Comparison of ENCODE assay signal across 8 cellular contexts in genomic region chr5:127290019-127290945, GRCh38. TPM values are rescaled to one million over a fixed set of nuclear protein-coding genes. Genes with fewer than 3 reads are reported as not detected.
A peak's percentile ranks its signal among the peaks of the same experiment; 100 is the strongest.
DNase-seq lines count a peak whose midpoint lies in the region; ATAC-seq, FAIRE-seq and TF ChIP-seq lines count a peak whose summit lies in the region.

Gene MEGF10 (plus strand): TSS chr5:127290796. CDS start chr5:127331309, 40,513 bp downstream.

- H3K27me3 Mint-ChIP-seq in chondrocyte (ENCODE audit: low read depth): no peaks in the 10 kb centered on the region
- H3K27me3 Mint-ChIP-seq in stimulated activated naive CD8-positive, alpha-beta T cell treated with anti-CD3 and anti-CD28 coated beads, Interleukin-15, amount 100 ng/mL, for 72 hours: peaks cover 86% of the 10 kb centered on the region

- ATAC-seq in left colon (peak; percentile 84), HG03469 (IDR thresholded peaks at IDR 0.05; ENCODE audit: unreplicated experiment) (no peak)
- peak; percentile 71 for ATAC-seq in stimulated activated naive CD8-positive, alpha-beta T cell treated with anti-CD3 and anti-CD28 coated beads, Interleukin-15, amount 100 ng/mL, for 72 hours

- intact Hi-C loops in left colon (cut with DNase I, micrococcal nuclease): no loop called here

- H3K9me3 Mint-ChIP-seq in chondrocyte (ENCODE audit: low read depth): peaks cover 11% of the 10 kb centered on the region
- no peaks in the 10 kb centered on the region for H3K9me3 Mint-ChIP-seq in stimulated activated naive CD8-positive, alpha-beta T cell treated with anti-CD3 and anti-CD28 coated beads, Interleukin-15, amount 100 ng/mL, for 72 hours

- peaks cover 3% of the 10 kb centered on the region for H3K36me3 Mint-ChIP-seq in chondrocyte (ENCODE audit: low read depth)

- H3K4me3 Mint-ChIP-seq in chondrocyte (ENCODE audit: unreplicated experiment): peak within 1 kb of the TSS; percentile 85
- H3K4me3 Mint-ChIP-seq in stimulated activated naive CD8-positive, alpha-beta T cell treated with anti-CD3 and anti-CD28 coated beads, Interleukin-15, amount 100 ng/mL, for 72 hours: peak within 1 kb of the TSS; percentile 61

- peak within 1 kb of the TSS; percentile 34 for H3K27ac Mint-ChIP-seq in chondrocyte (ENCODE audit: unreplicated experiment)
- no peak within 1 kb of the TSS for H3K27ac Mint-ChIP-seq in stimulated activated naive CD8-positive, alpha-beta T cell treated with anti-CD3 and anti-CD28 coated beads, Interleukin-15, amount 100 ng/mL, for 72 hours

- no peak for FAIRE-seq in GM18507 (lab: Jason Lieb, UNC)

- TF ChIP-seq CTCF in chondrocyte (IDR thresholded peaks at IDR 0.05): peak; percentile 94

- peaks cover 27% of the 10 kb centered on the region for H3K4me1 Mint-ChIP-seq in chondrocyte (ENCODE audit: low read depth)
- peaks cover 17% of the 10 kb centered on the region for H3K4me1 Mint-ChIP-seq in stimulated activated naive CD8-positive, alpha-beta T cell treated with anti-CD3 and anti-CD28 coated beads, Interleukin-15, amount 100 ng/mL, for 72 hours

- peak; percentile 73 for DNase-seq in AG08396 (ENCODE audit: low spot score)
- peak; percentile 29 for DNase-seq in GM18507 (ENCODE audit: extremely low spot score, insufficient read length, low read depth)
- peak; percentile 6 for DNase-seq in NCI-H526 treated with DMSO at 0.1 percent for 48 hours (lab: John Stamatoyannopoulos, UW)
- DNase-seq in chondrocyte (ENCODE audit: low spot score): no peak
- peak in 1 of 2 donors; percentile 33 for DNase-seq in left colon
- peak; percentile 13 to 23 for DNase-seq in stimulated activated naive CD8-positive, alpha-beta T cell treated with anti-CD3 and anti-CD28 coated beads, Interleukin-15, amount 100 ng/mL, for 72 hours
- no peak for DNase-seq in DMS79 (lab: John Stamatoyannopoulos, UW)

RNA-seq across cellular contexts. Expression of gene MEGF10, which starts in this region (rescaled TPM):
- 6.6 to 10.8 TPM (median 7.8 TPM) in 3 replicates for total RNA-seq in chondrocyte
- under 1 TPM; 0.49 to 0.92 TPM for total RNA-seq in left colon

Comparison
In these comparisons a context has a peak if more than half of its experiments do, and no peak if none do; other contexts are left out.
1. Peak in ATAC-seq in left colon; RNA of the gene not detected or under 1 TPM.
2. DNase-seq: peak in AG08396 (single experiment), GM18507 (single experiment), NCI-H526 treated with DMSO at 0.1 percent for 48 hours (single experiment) and stimulated activated naive CD8-positive, alpha-beta T cell treated with anti-CD3 and anti-CD28 coated beads, Interleukin-15, amount 100 ng/mL, for 72 hours (2 of 2); none in chondrocyte (single experiment) and DMS79 (single experiment).